26 cellular contexts compared by ENCODE assay signal in genomic region chr9:123525957-123526356, GRCh38.
"Had no signal": no experiment of that assay in that cellular context is flagged by ENCODE, and none has a peak within 500 bp of the region (broad histone marks: within the 10 kb centered on the region; RNA-seq: fewer than 3 reads in every experiment).

No MANE protein-coding gene starts in this region.

- FAIRE-seq: colon, endothelial cell of umbilical vein, frontal cortex, islet of Langerhans, kidney had no signal

- H3K36me3 ChIP-seq: esophagus muscularis mucosa, gastroesophageal sphincter, heart left ventricle, left lung, lower lobe of right lung had no signal

- H3K4me1 ChIP-seq: esophagus muscularis mucosa, foreskin keratinocyte, gastroesophageal sphincter, heart left ventricle, left lung, lower lobe of right lung had no signal

- H3K79me2 ChIP-seq: hepatocyte had no signal

- H3K27ac Mint-ChIP-seq: immature natural killer cell, mesothelial cell of epicardium, naive B cell had no signal

- H3K9me3 ChIP-seq: gastroesophageal sphincter, mucosa of descending colon had no signal

- H3K27me3 ChIP-seq: dorsolateral prefrontal cortex, esophagus muscularis mucosa, foreskin keratinocyte, gastroesophageal sphincter, heart left ventricle, hepatocyte, left lung had no signal

- H3K27ac ChIP-seq: coronary artery, dorsolateral prefrontal cortex, esophagus muscularis mucosa, foreskin keratinocyte, gastroesophageal sphincter, heart left ventricle, hepatocyte, left lung, lower lobe of right lung had no signal

- H3K4me3 ChIP-seq: coronary artery, dorsolateral prefrontal cortex, esophagus muscularis mucosa, gastroesophageal sphincter, heart left ventricle, hepatocyte, left lung, lower lobe of right lung, mucosa of descending colon had no signal

- H3K4me2 ChIP-seq: hepatocyte had no signal

- H2AFZ ChIP-seq: hepatocyte had no signal

- ATAC-seq: foreskin keratinocyte, gastroesophageal sphincter, heart left ventricle, left colon, left lung, left ventricle myocardium superior, lower lobe of right lung, mucosa of descending colon had no signal

- DNase-seq: dermis blood vessel endothelial cell; dorsolateral prefrontal cortex; effector CD4-positive, alpha-beta T cell; effector memory CD4-positive, alpha-beta T cell; foreskin keratinocyte; heart left ventricle; hypothalamus; immature natural killer cell; kidney; kidney glomerular epithelial cell; left colon; left lung; left ventricle myocardium superior; lower lobe of right lung; mesenchymal stem cell; mucosa of descending colon; naive B cell had no signal
